Comparison of ENCODE assay signal across 14 cellular contexts in the genomic region with DNA sequence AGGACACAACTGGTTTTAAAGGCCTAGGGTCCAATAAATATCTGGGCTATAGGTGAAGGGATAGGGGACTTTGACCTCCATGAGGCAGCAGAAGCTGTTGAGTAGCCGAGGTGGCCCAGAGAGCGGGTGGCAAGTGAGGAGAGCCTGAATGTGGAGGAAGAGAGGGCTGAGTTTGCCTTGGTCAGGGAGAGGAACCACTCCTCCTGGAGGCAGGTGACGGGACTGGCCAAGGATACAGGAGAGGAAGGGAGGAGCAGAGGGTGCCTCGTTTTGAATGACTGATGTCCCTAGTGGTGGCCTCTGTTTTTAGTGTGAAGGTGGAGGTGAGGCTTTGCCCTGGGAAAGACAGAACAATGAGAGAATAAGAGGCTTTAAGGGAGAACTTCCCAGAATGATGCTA. TPM values are rescaled to one million over a fixed set of nuclear protein-coding genes. Genes with fewer than 3 reads are reported as not detected.
DNase-seq lines count a peak whose midpoint lies in the region; ATAC-seq and TF ChIP-seq lines count a peak whose summit lies in the region.
"Had no signal": no experiment of that assay in that cellular context is flagged by ENCODE, and none has a peak within 500 bp of the region (broad histone marks: within the 10 kb centered on the region; RNA-seq: fewer than 3 reads in every experiment).

No MANE protein-coding gene starts in this region.

- H3K9ac ChIP-seq in mesendoderm (ENCODE audit: low read length), result no peak overlapping the region

- no peak for TF ChIP-seq EP300 in gastroesophageal sphincter (IDR thresholded peaks at IDR 0.05)

- H3K4me3 ChIP-seq in brain microvascular endothelial cell (ENCODE audit: low read depth, low read length) (no peak overlapping the region), mesendoderm (ENCODE audit: low read length) (no peak overlapping the region), gastroesophageal sphincter (no peak overlapping the region)

- TF ChIP-seq POLR2A in gastroesophageal sphincter (IDR thresholded peaks at IDR 0.05), result no peak

- H3K27me3 ChIP-seq in brain microvascular endothelial cell (replicated peaks) (no peaks in the 10 kb centered on the region), mesendoderm (ENCODE audit: insufficient read depth, low read length, poor library complexity) (no peaks in the 10 kb centered on the region), gastroesophageal sphincter (no peaks in the 10 kb centered on the region)
- H3K27me3 ChIP-seq: neutrophil had no signal

- no CpG with 5 or more reads among the region's 4 CpGs for WGBS in mesendoderm (ENCODE audit: extremely low coverage, insufficient coverage, low lambda C conversion rate)
- WGBS in gastroesophageal sphincter (ENCODE audit: low coverage in 1 of 2), 2 donors, result 79 to 82% methylated on average over 2 to 4 of the region's 4 CpGs

- no peaks in the 10 kb centered on the region for H3K4me1 ChIP-seq in mesendoderm (ENCODE audit: control insufficient read depth, low read depth, low read length)
- H3K4me1 ChIP-seq in gastroesophageal sphincter, result no peaks in the 10 kb centered on the region

- H3K18ac ChIP-seq in mesendoderm (ENCODE audit: low read length), result no peak overlapping the region

- H3K56ac ChIP-seq in mesendoderm (ENCODE audit: low read length), result no peak overlapping the region

- H3K9me3 ChIP-seq in gastroesophageal sphincter, result no peaks in the 10 kb centered on the region
- H3K9me3 ChIP-seq: neutrophil had no signal

- H3K23ac ChIP-seq in mesendoderm (ENCODE audit: low read length), result no peak overlapping the region

- no peaks in the 10 kb centered on the region for H3K79me2 ChIP-seq in mesendoderm (ENCODE audit: control insufficient read depth, insufficient read depth, low read length)

- no peak overlapping the region for H4K8ac ChIP-seq in mesendoderm (ENCODE audit: low read depth, low read length)

- H3K4me2 ChIP-seq in mesendoderm (ENCODE audit: low read length), result no peak overlapping the region

- in situ Hi-C loops in brain microvascular endothelial cell (cut with HindIII; ENCODE audit: low pct_ligation_motif_present, low sequenced_read_pairs), result no loop called here

- H2BK120ac ChIP-seq in mesendoderm (ENCODE audit: low read depth, low read length), result no peak overlapping the region

- no peak for ATAC-seq in gastroesophageal sphincter

- peak; percentile 75 for DNase-seq in HuH-7 (ENCODE audit: low spot score)
- no peak for DNase-seq in brain microvascular endothelial cell
- peak; percentile 90 for DNase-seq in mesendoderm
- DNase-seq in SK-N-DZ (ENCODE audit: low spot score), result no peak
- no peak for DNase-seq in activated CD8-positive, alpha-beta memory T cell treated with anti-CD3 and anti-CD28 coated beads, Interleukin-2, amount 50 U/mL, for 4 hours
- DNase-seq: activated naive CD4-positive, alpha-beta T cell treated with anti-CD3 and anti-CD28 coated beads for 36 hours; CD4-positive, alpha-beta T cell; hippocampal formation; MV-4-11; NCI-H345; Right ventricle myocardium superior had no signal

- H2AK5ac ChIP-seq in mesendoderm (ENCODE audit: low read length), result no peak overlapping the region

- no peak overlapping the region for H3K4ac ChIP-seq in mesendoderm (ENCODE audit: low read depth, low read length)

- no peak overlapping the region for H2BK15ac ChIP-seq in mesendoderm (replicated peaks; ENCODE audit: low read depth)

- no peaks in the 10 kb centered on the region for H3K79me1 ChIP-seq in mesendoderm (ENCODE audit: low read length)

- no peak overlapping the region for H2BK5ac ChIP-seq in mesendoderm (ENCODE audit: low read length)

- no peaks in the 10 kb centered on the region for H3K36me3 ChIP-seq in brain microvascular endothelial cell (replicated peaks)
- H3K36me3 ChIP-seq in mesendoderm (ENCODE audit: control insufficient read depth, insufficient read depth, low read length), result no peaks in the 10 kb centered on the region
- peaks cover 0 to 81% of the 10 kb centered on the region in 2 donors for H3K36me3 ChIP-seq in gastroesophageal sphincter
- H3K36me3 ChIP-seq: neutrophil had no signal

- peak; percentile 25; the same call in 1 of the 3 replicates for TF ChIP-seq CTCF in GM12872 (IDR thresholded peaks at IDR 0.05; ENCODE audit: insufficient read depth, low read depth, low read length)
- TF ChIP-seq CTCF in brain microvascular endothelial cell (IDR thresholded peaks at IDR 0.05; ENCODE audit: low read depth, low read length, missing control alignments), result peak; percentile 27
- no peak for TF ChIP-seq CTCF in gastroesophageal sphincter (IDR thresholded peaks at IDR 0.05)

- H3K27ac ChIP-seq in brain microvascular endothelial cell (no peak overlapping the region), mesendoderm (ENCODE audit: low read depth, low read length) (no peak overlapping the region), gastroesophageal sphincter (no peak overlapping the region)
- H3K27ac ChIP-seq: neutrophil had no signal

- no peak overlapping the region for H4K5ac ChIP-seq in mesendoderm (ENCODE audit: low read length)

RNA-seq across cellular contexts. Expression of a gene that starts 19.1 kb away (rescaled TPM):
- polyA plus RNA-seq in mesendoderm (2013, experiment 1 of 2), result 30.3 TPM
- polyA plus RNA-seq in mesendoderm (2013, experiment 2 of 2), result 29.0 TPM
- 47.2 and 54.6 TPM in 2 replicates for polyA plus RNA-seq in SK-N-DZ (2014; cell fraction: cytosol; rRNA removed)
- 20.4 and 26.0 TPM in 2 replicates for polyA plus RNA-seq in SK-N-DZ (2014; cell fraction: nucleus; rRNA removed)
- 10 to 100 TPM; 37.4 to 48.5 (median 38.9) TPM for total RNA-seq in gastroesophageal sphincter

Comparison
In these comparisons a context has a peak if more than half of its experiments do, and no peak if none do; other contexts are left out.
1. CTCF ChIP-seq: peak in GM12872 (single experiment) and brain microvascular endothelial cell (single experiment); none in gastroesophageal sphincter (0 of 4).
2. DNase-seq: peak in HuH-7 (single experiment) and mesendoderm (single experiment); none in brain microvascular endothelial cell (single experiment), SK-N-DZ (single experiment) and activated CD8-positive, alpha-beta memory T cell treated with anti-CD3 and anti-CD28 coated beads, Interleukin-2, amount 50 U/mL, for 4 hours (single experiment).